1 cellular context compared by ENCODE assay signal in genomic region chr1:3772715-3773571, GRCh38.
TF ChIP-seq lines count a peak whose summit lies in the region.

Gene SMIM1, plus strand, starts transcription at chr1:3772749. Its CDS starts 2,625 bp downstream, at chr1:3775374.

TF ChIP-seq in HepG2, 621 proteins besides CTCF, POLR2A, EP300 and RAD21 (continued from another document):
- TF ChIP-seq RERE (CRISPR knock-in tag; IDR thresholded peaks at IDR 0.05; ENCODE audit: low read depth) (no peak), ONECUT2 (CRISPR knock-in tag; IDR thresholded peaks at IDR 0.05) (no peak), NFRKB (IDR thresholded peaks at IDR 0.05) (no peak), KDM1A (CRISPR knock-in tag; IDR thresholded peaks at IDR 0.05) (no peak), ARNT (IDR thresholded peaks at IDR 0.05) (no peak), ZNF160 (CRISPR knock-in tag; IDR thresholded peaks at IDR 0.05) (no peak; the same call in 1 of the 2 replicates), ZNF891 (CRISPR knock-in tag; IDR thresholded peaks at IDR 0.05) (peak; percentile 53; the same call in 1 of the 2 replicates), CREBL2 (CRISPR knock-in tag; IDR thresholded peaks at IDR 0.05; ENCODE audit: borderline replicate concordance) (no peak), ZNF879 (CRISPR knock-in tag; IDR thresholded peaks at IDR 0.05) (0 out of 2 replicates have a peak, but pooled peaks have one; percentile 14), ZNF564 (CRISPR knock-in tag; IDR thresholded peaks at IDR 0.05) (no peak), NRL (CRISPR knock-in tag; IDR thresholded peaks at IDR 0.05; ENCODE audit: borderline replicate concordance) (peak; percentile 65), ZNF18 (CRISPR knock-in tag; IDR thresholded peaks at IDR 0.05; ENCODE audit: insufficient replicate concordance) (no peak), PRDM4 (CRISPR knock-in tag; IDR thresholded peaks at IDR 0.05; ENCODE audit: borderline replicate concordance) (0 out of 2 replicates have a peak, but pooled peaks have one; percentile 24), RXRB (CRISPR knock-in tag; IDR thresholded peaks at IDR 0.05; ENCODE audit: borderline replicate concordance) (no peak), MED8 (CRISPR knock-in tag; IDR thresholded peaks at IDR 0.05; ENCODE audit: insufficient replicate concordance) (peak; percentile 40), ZUFSP (CRISPR knock-in tag; IDR thresholded peaks at IDR 0.05; ENCODE audit: borderline replicate concordance) (no peak), MATR3 (CRISPR knock-in tag; IDR thresholded peaks at IDR 0.05) (no peak), E2F1 (CRISPR knock-in tag; IDR thresholded peaks at IDR 0.05) (peak; percentile 15; the same call in 1 of the 2 replicates), NR3C1 (CRISPR knock-in tag; IDR thresholded peaks at IDR 0.05) (no peak), ZMAT3 (CRISPR knock-in tag; conservative IDR thresholded peaks at IDR 0.05) (peak; percentile 55; the same call in 1 of the 2 replicates), ZBTB20 (CRISPR knock-in tag; IDR thresholded peaks at IDR 0.05; ENCODE audit: borderline replicate concordance, low read depth) (no peak), THRA (CRISPR knock-in tag; IDR thresholded peaks at IDR 0.05; ENCODE audit: borderline replicate concordance) (peak; percentile 35; the same call in 1 of the 2 replicates), TEF (CRISPR knock-in tag; IDR thresholded peaks at IDR 0.05) (no peak), TRAFD1 (CRISPR knock-in tag; IDR thresholded peaks at IDR 0.05; ENCODE audit: borderline replicate concordance) (no peak), ZNF292 (CRISPR knock-in tag; IDR thresholded peaks at IDR 0.05; ENCODE audit: borderline replicate concordance, low read depth) (no peak), SNAI1 (CRISPR knock-in tag; IDR thresholded peaks at IDR 0.05; ENCODE audit: borderline replicate concordance) (peak; percentile 54; the same call in 1 of the 2 replicates), ZNF232 (CRISPR knock-in tag; IDR thresholded peaks at IDR 0.05; ENCODE audit: borderline replicate concordance) (peak; percentile 22; the same call in 1 of the 2 replicates), ZBTB14 (CRISPR knock-in tag; IDR thresholded peaks at IDR 0.05) (no peak), SOX6 (IDR thresholded peaks at IDR 0.05) (no peak), SOX6 (CRISPR knock-in tag; IDR thresholded peaks at IDR 0.05) (no peak), ZFP1 (CRISPR knock-in tag; IDR thresholded peaks at IDR 0.05) (no peak), ZGPAT (CRISPR knock-in tag; IDR thresholded peaks at IDR 0.05) (peak; percentile 54; the same call in 1 of the 2 replicates), ZSCAN29 (CRISPR knock-in tag; conservative IDR thresholded peaks at IDR 0.05) (no peak)
